In genomic region chr22:46576556-46577351, GRCh38 we compare ENCODE assay signal across 8 cellular contexts. TPM values are rescaled to one million over a fixed set of nuclear protein-coding genes. Genes with fewer than 3 reads are reported as not detected.
DNase-seq lines count a peak whose midpoint lies in the region; ATAC-seq and TF ChIP-seq lines count a peak whose summit lies in the region.

No MANE protein-coding gene starts in this region.

- H3K9ac ChIP-seq in endocrine pancreas (ENCODE audit: control insufficient read depth, insufficient read depth, low read length): peak overlapping the region; percentile 43
- H3K9ac ChIP-seq in muscle layer of colon (ENCODE audit: low read length): no peak overlapping the region

- DNase-seq in Right ventricle myocardium inferior (ENCODE audit: missing footprints) (peak; percentile 85), cardiac septum (ENCODE audit: low spot score) (no peak), MV-4-11 (lab: John Stamatoyannopoulos, UW) (peak; percentile 60), stomach (peak; percentile 68), NK-92 (lab: John Stamatoyannopoulos, UW; ENCODE audit: unreplicated experiment) (no peak)
- DNase-seq in activated CD8-positive, alpha-beta T cell treated with anti-CD3 and anti-CD28 coated beads, Interleukin-2, amount 10 ng/mL, durations not matched to agents 7 days and 5 days: peak; percentile 57

- POLR2A ChIA-PET in activated CD8-positive, alpha-beta T cell treated with anti-CD3 and anti-CD28 coated beads, Interleukin-2, amount 10 ng/mL, durations not matched to agents 7 days and 5 days (lab: Charles Lee): no interaction called here

- no peaks in the 10 kb centered on the region for H3K27me3 Mint-ChIP-seq in activated CD8-positive, alpha-beta T cell treated with anti-CD3 and anti-CD28 coated beads, Interleukin-2, amount 10 ng/mL, durations not matched to agents 7 days and 5 days (ENCODE audit: low read depth)

- H3K27ac Mint-ChIP-seq in activated CD8-positive, alpha-beta T cell treated with anti-CD3 and anti-CD28 coated beads, Interleukin-2, amount 10 ng/mL, durations not matched to agents 7 days and 5 days: no peak overlapping the region

- peaks cover 6% of the 10 kb centered on the region for H3K36me3 Mint-ChIP-seq in activated CD8-positive, alpha-beta T cell treated with anti-CD3 and anti-CD28 coated beads, Interleukin-2, amount 10 ng/mL, durations not matched to agents 7 days and 5 days (ENCODE audit: low read depth)

- intact Hi-C loops in Right ventricle myocardium inferior (cut with DNase I): loop anchor here (5.0 kb wide), 4 partner anchors 46 to 161 kb away; partner anchors contain the start of genes CERK and GRAMD4
- intact Hi-C loops in cardiac septum (cut with DNase I): loop anchor here (5.0 kb wide), 3 partner anchors 111 to 181 kb away; partner anchors contain the start of gene CERK
- intact Hi-C loops in stomach (cut with DNase I; ENCODE audit: low total_unique reads): no loop called here

- H3K4me1 Mint-ChIP-seq in activated CD8-positive, alpha-beta T cell treated with anti-CD3 and anti-CD28 coated beads, Interleukin-2, amount 10 ng/mL, durations not matched to agents 7 days and 5 days (ENCODE audit: low read depth): peaks cover 47% of the 10 kb centered on the region

- peak overlapping the region; percentile 76 for H3K4me3 Mint-ChIP-seq in activated CD8-positive, alpha-beta T cell treated with anti-CD3 and anti-CD28 coated beads, Interleukin-2, amount 10 ng/mL, durations not matched to agents 7 days and 5 days

- H3K4me3 ChIP-seq in endocrine pancreas (ENCODE audit: control insufficient read depth, insufficient read depth, low read length) (no peak overlapping the region), muscle layer of colon (ENCODE audit: low read depth in 1 of 2, low read length in 2 of 2) (peak overlapping the region; percentile 64), stomach (peak overlapping the region; percentile 64 to 74 (median 72))

- peak; percentile 29 for ATAC-seq in Right ventricle myocardium inferior
- ATAC-seq in activated CD8-positive, alpha-beta T cell treated with anti-CD3 and anti-CD28 coated beads, Interleukin-2, amount 10 ng/mL, durations not matched to agents 7 days and 5 days: peak; percentile 68

- H3K27ac ChIP-seq in muscle layer of colon (ENCODE audit: low read depth, low read length) (peak overlapping the region; percentile 14), stomach (peak overlapping the region; percentile 85 to 94 (median 89))

- no peaks in the 10 kb centered on the region for H3K4me1 ChIP-seq in endocrine pancreas (ENCODE audit: control insufficient read depth, insufficient read depth, low read length)
- H3K4me1 ChIP-seq in muscle layer of colon (ENCODE audit: insufficient read depth, low read length): peaks cover 29% of the 10 kb centered on the region
- peaks cover 72 to 83% (median 81%) of the 10 kb centered on the region in 4 donors for H3K4me1 ChIP-seq in stomach

- no peak for TF ChIP-seq CTCF in stomach (IDR thresholded peaks at IDR 0.05)

- H3K27me3 ChIP-seq in endocrine pancreas (ENCODE audit: control insufficient read depth, insufficient read depth, low read length): no peaks in the 10 kb centered on the region
- H3K27me3 ChIP-seq in muscle layer of colon (ENCODE audit: control insufficient read depth in 1 of 2, insufficient read depth in 2 of 2, low read length in 2 of 2): no peaks in the 10 kb centered on the region
- H3K27me3 ChIP-seq in stomach: no peaks in the 10 kb centered on the region

- peaks cover 6% of the 10 kb centered on the region for H3K9me3 Mint-ChIP-seq in activated CD8-positive, alpha-beta T cell treated with anti-CD3 and anti-CD28 coated beads, Interleukin-2, amount 10 ng/mL, durations not matched to agents 7 days and 5 days (ENCODE audit: insufficient read depth)

- H3K36me3 ChIP-seq in endocrine pancreas (ENCODE audit: control insufficient read depth, insufficient read depth, low read length) (no peaks in the 10 kb centered on the region), muscle layer of colon (ENCODE audit: insufficient read depth, low read length) (no peaks in the 10 kb centered on the region), stomach (no peaks in the 10 kb centered on the region)

- CTCF ChIA-PET in activated CD8-positive, alpha-beta T cell treated with anti-CD3 and anti-CD28 coated beads, Interleukin-2, amount 10 ng/mL, durations not matched to agents 7 days and 5 days (lab: Charles Lee): interaction anchor here (1.4 to 2.0 kb wide), 2 partner anchors 13 kb away, joined by 5 to 15 read pairs; no protein-coding TSS in a partner anchor

- H3K9me3 ChIP-seq in endocrine pancreas (ENCODE audit: control insufficient read depth, low read length) (no peaks in the 10 kb centered on the region), muscle layer of colon (ENCODE audit: low read length) (no peaks in the 10 kb centered on the region), stomach (peaks cover 0 to 6% (median 4%) of the 10 kb centered on the region in 4 donors)

- no peak for TF ChIP-seq POLR2A in stomach (IDR thresholded peaks at IDR 0.05)

- WGBS in stomach, 5 donors: 0 to 3% (median 1%) methylated on average over 14 to 128 of the region's 141 CpGs

- TF ChIP-seq EP300 in stomach (IDR thresholded peaks at IDR 0.05): no peak

RNA-seq across cellular contexts. Expression of gene CELSR1, which starts 39.3 kb away (rescaled TPM):
- 8.4 TPM for total RNA-seq in Right ventricle myocardium inferior
- 13.3 TPM for total RNA-seq in cardiac septum
- under 1 TPM in 1 of 2 experiments, not detected in 1; 0.08 TPM for total RNA-seq in activated CD8-positive, alpha-beta T cell treated with anti-CD3 and anti-CD28 coated beads, Interleukin-2, amount 10 ng/mL, durations not matched to agents 7 days and 5 days
- total RNA-seq in stomach: 10 to 100 TPM in 4 of 5 donors, under 1 TPM in 1; 0.29 to 78.2 (median 29.8) TPM
- polyA plus RNA-seq in stomach: 10 to 100 TPM in 1 of 3 donors, 1 to 10 TPM in 2; 1.8 to 15.7 (median 4.6) TPM

RNA-seq across cellular contexts. Expression of gene GRAMD4, which starts 43.4 kb away (rescaled TPM):
- 80.0 TPM for total RNA-seq in Right ventricle myocardium inferior
- 64.8 TPM for total RNA-seq in cardiac septum
- total RNA-seq in activated CD8-positive, alpha-beta T cell treated with anti-CD3 and anti-CD28 coated beads, Interleukin-2, amount 10 ng/mL, durations not matched to agents 7 days and 5 days: 10 to 100 TPM; 41.2 to 42.1 TPM
- 100 to 1,000 TPM in 1 of 5 donors, 10 to 100 TPM in 4; 20.5 to 452 (median 30.9) TPM for total RNA-seq in stomach
- polyA plus RNA-seq in stomach: 10 to 100 TPM in 2 of 3 donors, 1 to 10 TPM in 1; 7.4 to 14.3 (median 13.7) TPM

Comparison
In these comparisons a context has a peak if more than half of its experiments do, and no peak if none do; other contexts are left out.
1. DNase-seq: peak in Right ventricle myocardium inferior (single experiment), MV-4-11 (single experiment), activated CD8-positive, alpha-beta T cell treated with anti-CD3 and anti-CD28 coated beads, Interleukin-2, amount 10 ng/mL, durations not matched to agents 7 days and 5 days (single experiment) and stomach (single experiment); none in cardiac septum (single experiment) and NK-92 (single experiment).